In genomic region chr4:74015126-74015780, GRCh38 we compare ENCODE assay signal across 20 cellular contexts. TPM values are rescaled to one million over a fixed set of nuclear protein-coding genes. Genes with fewer than 3 reads are reported as not detected.
DNase-seq lines count a peak whose midpoint lies in the region; ATAC-seq, FAIRE-seq and TF ChIP-seq lines count a peak whose summit lies in the region.
"Had no signal": no experiment of that assay in that cellular context is flagged by ENCODE, and none has a peak within 500 bp of the region (broad histone marks: within the 10 kb centered on the region; RNA-seq: fewer than 3 reads in every experiment).

No MANE protein-coding gene starts in this region.

- no peaks in the 10 kb centered on the region for H3K9me3 ChIP-seq in DND-41 (ENCODE audit: insufficient read depth, low read length, severe bottlenecking)
- no peaks in the 10 kb centered on the region for H3K9me3 ChIP-seq in GM12878 (replicated peaks; ENCODE audit: control insufficient read depth, insufficient read depth, low read length)

- TF ChIP-seq RAD21 in GM12878 (IDR thresholded peaks at IDR 0.05; ENCODE audit: insufficient read depth, low read depth, low read length), result no peak

- H4K20me1 ChIP-seq in DND-41 (ENCODE audit: insufficient read depth, low read length), result no peaks in the 10 kb centered on the region
- no peaks in the 10 kb centered on the region for H4K20me1 ChIP-seq in GM12878 (ENCODE audit: control insufficient read depth, insufficient read depth)

- H3K4me1 ChIP-seq in DND-41 (ENCODE audit: insufficient read depth, low read length) (peaks cover 27% of the 10 kb centered on the region), GM12878 (ENCODE audit: control insufficient read depth, insufficient read depth, low read length) (no peaks in the 10 kb centered on the region)

- TF ChIP-seq CTCF in DND-41 (IDR thresholded peaks at IDR 0.05; ENCODE audit: borderline replicate concordance, extremely low read depth, low read length, poor library complexity, severe bottlenecking) (no peak), GM12878 (IDR thresholded peaks at IDR 0.05 in 2 of 3, conservative IDR thresholded peaks at IDR 0.05 in 1 of 3; ENCODE audit: control insufficient read depth in 2 of 3, extremely low read depth in 1 of 3, insufficient read depth in 1 of 3, low read depth in 3 of 3, low read length in 3 of 3) (no peak)

- no peak overlapping the region for H3K4me2 ChIP-seq in DND-41 (ENCODE audit: insufficient read depth, low read length)
- no peak overlapping the region for H3K4me2 ChIP-seq in GM12878 (ENCODE audit: control insufficient read depth, insufficient read depth)

- H3K27ac Mint-ChIP-seq in activated naive CD8-positive, alpha-beta T cell treated with anti-CD3 and anti-CD28 coated beads for 36 hours, result peak overlapping the region; percentile 1
- H3K27ac Mint-ChIP-seq in activated naive CD8-positive, alpha-beta T cell treated with anti-CD3 and anti-CD28 coated beads, Interleukin-2, amount 50 U/mL, for 24 hours, result no peak overlapping the region
- H3K27ac Mint-ChIP-seq: IgD-negative memory B cell had no signal

- no peaks in the 10 kb centered on the region for H3K27me3 Mint-ChIP-seq in activated naive CD8-positive, alpha-beta T cell treated with anti-CD3 and anti-CD28 coated beads for 36 hours
- peaks cover 2% of the 10 kb centered on the region for H3K27me3 Mint-ChIP-seq in activated naive CD8-positive, alpha-beta T cell treated with anti-CD3 and anti-CD28 coated beads, Interleukin-2, amount 50 U/mL, for 24 hours

- peaks cover 3% of the 10 kb centered on the region for H3K9me3 Mint-ChIP-seq in activated naive CD8-positive, alpha-beta T cell treated with anti-CD3 and anti-CD28 coated beads for 36 hours
- H3K9me3 Mint-ChIP-seq in activated naive CD8-positive, alpha-beta T cell treated with anti-CD3 and anti-CD28 coated beads, Interleukin-2, amount 50 U/mL, for 24 hours, result no peaks in the 10 kb centered on the region

- H3K4me3 ChIP-seq in DND-41 (ENCODE audit: low read depth in 1 of 2, low read length in 2 of 2) (no peak overlapping the region), GM12878 (no peak overlapping the region)

- H3K4me1 Mint-ChIP-seq in activated naive CD8-positive, alpha-beta T cell treated with anti-CD3 and anti-CD28 coated beads for 36 hours, result peaks cover 9% of the 10 kb centered on the region
- peaks cover 20% of the 10 kb centered on the region for H3K4me1 Mint-ChIP-seq in activated naive CD8-positive, alpha-beta T cell treated with anti-CD3 and anti-CD28 coated beads, Interleukin-2, amount 50 U/mL, for 24 hours
- H3K4me1 Mint-ChIP-seq: IgD-negative memory B cell had no signal

- RAD21 ChIA-PET in GM12878 (lab: Charles Lee; ENCODE audit: unreplicated experiment), result interaction anchor here (0.5 kb wide), 1 partner anchor 346 kb away, joined by 3 read pairs; no protein-coding TSS in a partner anchor

- no peak for FAIRE-seq in GM12878 (lab: Jason Lieb, UNC)
- FAIRE-seq: GM19239, H1 had no signal

- H3K9ac ChIP-seq in DND-41 (ENCODE audit: low read depth, low read length) (no peak overlapping the region; the same call in 1 of the 2 replicates), GM12878 (ENCODE audit: control insufficient read depth, insufficient read depth, low read length) (no peak overlapping the region)

- WGBS in GM12878 (ENCODE audit: insufficient coverage, insufficient replicate concordance, low lambda C conversion rate, missing lambda C conversion rate), result 32% methylated on average over 3 of the region's 3 CpGs

- intact Hi-C loops in GM12878 (cut with micrococcal nuclease; ENCODE audit: unreplicated experiment), result no loop called here

- H2AFZ ChIP-seq in DND-41 (ENCODE audit: low read depth, low read length) (peak overlapping the region; percentile 55), GM12878 (ENCODE audit: control insufficient read depth, low read depth, low read length) (no peak overlapping the region)

- in situ Hi-C loops in GM12878 (cut with MboI), result no loop called here
- in situ Hi-C loops in KBM-7 (cut with MboI; ENCODE audit: low pct_unique_long_range_greater_than_20kb, low sequenced_read_pairs), result no loop called here

- no peaks in the 10 kb centered on the region for H3K36me3 Mint-ChIP-seq in activated naive CD8-positive, alpha-beta T cell treated with anti-CD3 and anti-CD28 coated beads for 36 hours
- no peaks in the 10 kb centered on the region for H3K36me3 Mint-ChIP-seq in activated naive CD8-positive, alpha-beta T cell treated with anti-CD3 and anti-CD28 coated beads, Interleukin-2, amount 50 U/mL, for 24 hours (ENCODE audit: low read depth)
- H3K36me3 Mint-ChIP-seq: CD8-positive, alpha-beta memory T cell; IgD-negative memory B cell had no signal

- CTCF ChIA-PET in GM12878 (lab: Yijun Ruan, JAX), result interaction anchor here (1.0 kb wide), 1 partner anchor 41 kb away, joined by 3 read pairs; no protein-coding TSS in a partner anchor

- no peak for TF ChIP-seq EP300 in GM12878 (IDR thresholded peaks at IDR 0.05; ENCODE audit: borderline replicate concordance in 1 of 2, control insufficient read depth in 1 of 2, low read depth in 2 of 2, low read length in 2 of 2)

- H3K4me3 Mint-ChIP-seq in activated naive CD8-positive, alpha-beta T cell treated with anti-CD3 and anti-CD28 coated beads for 36 hours, result no peak overlapping the region
- H3K4me3 Mint-ChIP-seq in activated naive CD8-positive, alpha-beta T cell treated with anti-CD3 and anti-CD28 coated beads, Interleukin-2, amount 50 U/mL, for 24 hours, result no peak overlapping the region
- H3K4me3 Mint-ChIP-seq: CD8-positive, alpha-beta memory T cell; IgD-negative memory B cell had no signal

- H3K36me3 ChIP-seq in DND-41 (ENCODE audit: insufficient read depth, low read length) (no peaks in the 10 kb centered on the region), GM12878 (ENCODE audit: control insufficient read depth in 2 of 2, insufficient read depth in 2 of 2, low read length in 1 of 2) (no peaks in the 10 kb centered on the region)

- no peaks in the 10 kb centered on the region for H3K27me3 ChIP-seq in DND-41 (ENCODE audit: insufficient read depth, low read length, poor library complexity)
- H3K27me3 ChIP-seq in GM12878 (replicated peaks in 1 of 2; ENCODE audit: control insufficient read depth in 2 of 2, insufficient read depth in 2 of 2, low read length in 1 of 2), result no peaks in the 10 kb centered on the region

- H3K79me2 ChIP-seq in DND-41 (ENCODE audit: insufficient read depth, low read length) (no peaks in the 10 kb centered on the region), GM12878 (ENCODE audit: control insufficient read depth, insufficient read depth, low read length) (no peaks in the 10 kb centered on the region)

- POLR2A ChIA-PET in GM12878 (lab: Charles Lee), result no interaction called here

- SMC1A ChIA-PET in GM12878 (lab: Charles Lee; ENCODE audit: uncharacterized antibody, unreplicated experiment), result interaction anchor here (0.9 to 2.4 kb wide), 3 partner anchors 8 to 85 kb away, joined by 3 to 10 read pairs (median 3); no protein-coding TSS in a partner anchor

- no peak for ATAC-seq in activated naive CD8-positive, alpha-beta T cell treated with anti-CD3 and anti-CD28 coated beads, Interleukin-2, amount 50 U/mL, for 24 hours
- peak; percentile 54; the same call in 1 of the 3 replicates for ATAC-seq in DND-41 (ENCODE audit: insufficient read depth, low read depth)
- ATAC-seq in GM12878, result peak; percentile 53
- ATAC-seq: HCT116 had no signal

- TF ChIP-seq POLR2A in GM12878 (IDR thresholded peaks at IDR 0.05; ENCODE audit: low read depth, low read length), result no peak

- H3K27ac ChIP-seq in DND-41 (ENCODE audit: low read length) (peak overlapping the region; percentile 76), GM12878 (ENCODE audit: control insufficient read depth, insufficient read depth) (no peak overlapping the region)

- BruUV-seq in GM12878 (replicated peaks; lab: Mats Ljungman, UMichigan), result no TSS peak

- DNase-seq in activated naive CD8-positive, alpha-beta T cell treated with anti-CD3 and anti-CD28 coated beads for 36 hours, result no peak
- DNase-seq in activated naive CD8-positive, alpha-beta T cell treated with anti-CD3 and anti-CD28 coated beads, Interleukin-2, amount 50 U/mL, for 24 hours, result no peak
- no peak for DNase-seq in DND-41
- no peak for DNase-seq in GM12878 (ENCODE audit: low read depth, low spot score)
- no peak for DNase-seq in KBM-7
- no peak for DNase-seq in HPDE6-E6E7 (ENCODE audit: extremely low spot score)
- DNase-seq in islet precursor cell, result no peak
- DNase-seq: CD8-positive, alpha-beta memory T cell; GDM1; NCI-H187; NCI-H446; NCI-H526; SHP77 had no signal

RNA-seq across cellular contexts. Expression of gene CXCL5, which starts 16.8 kb away (rescaled TPM):
- not detected for total RNA-seq in activated naive CD8-positive, alpha-beta T cell treated with anti-CD3 and anti-CD28 coated beads for 36 hours
- total RNA-seq in GM12878 (2013; cell fraction: nucleolus; rRNA removed), result not detected in 2 replicates
- total RNA-seq in GM12878 (2014; rRNA removed) (not detected in 2 replicates), GM12878 (2014; rRNA removed; fragmentation: Illumina TruSeq; extraction: Trizol) (not detected in 2 replicates), GM12878 (2021) (not detected in 2 replicates)
- not detected for polyA plus RNA-seq in GM12878 (2011; ENCODE audit: low read depth)
- polyA plus RNA-seq in GM12878 (2011; rRNA removed) (not detected in 2 replicates), GM12878 (2014; fragmentation: Illumina TruSeq; extraction: Trizol) (not detected in 2 replicates), GM12878 (2014; fragmentation: Nextera tagmentation; extraction: Ambion mirVana) (not detected), GM12878 (2014; rRNA removed) (0.03 TPM in 1 of 2 replicates, not detected in the other), GM12878 (2016; fragmentation: Nextera tagmentation; extraction: Ambion mirVana) (not detected)
- not detected in 2 replicates for polyA plus RNA-seq in GM12878 (2011; cell fraction: cytosol; rRNA removed)
- polyA plus RNA-seq in GM12878 (2011; cell fraction: nucleus; rRNA removed), result not detected in 2 replicates
- polyA plus RNA-seq in GM12878 (2012), result not detected in 2 replicates
- polyA minus RNA-seq in GM12878 (2011; rRNA and poly(A)+ RNA removed), result not detected in 2 replicates
- not detected in 2 replicates for polyA minus RNA-seq in GM12878 (2011; cell fraction: cytosol; rRNA and poly(A)+ RNA removed)
- polyA minus RNA-seq in GM12878 (2011; cell fraction: nucleus; rRNA and poly(A)+ RNA removed), result not detected in 2 replicates
- total RNA-seq: CD8-positive, alpha-beta memory T cell; OCI-LY7 had no signal
- polyA plus RNA-seq: CD8-positive, alpha-beta memory T cell had no signal

RNA-seq across cellular contexts. Expression of gene CXCL3, which starts 23.2 kb away (rescaled TPM):
- total RNA-seq in activated naive CD8-positive, alpha-beta T cell treated with anti-CD3 and anti-CD28 coated beads for 36 hours, result not detected
- total RNA-seq in GM12878 (2013; cell fraction: nucleolus; rRNA removed), result not detected in 2 replicates
- not detected in 2 replicates for total RNA-seq in GM12878 (2014; rRNA removed)
- not detected in 2 replicates for total RNA-seq in GM12878 (2014; rRNA removed; fragmentation: Illumina TruSeq; extraction: Trizol)
- total RNA-seq in GM12878 (2021), result not detected in 2 replicates
- not detected for polyA plus RNA-seq in GM12878 (2011; ENCODE audit: low read depth)
- not detected in 2 replicates for polyA plus RNA-seq in GM12878 (2011; rRNA removed)
- not detected in 2 replicates for polyA plus RNA-seq in GM12878 (2011; cell fraction: cytosol; rRNA removed)
- not detected in 2 replicates for polyA plus RNA-seq in GM12878 (2011; cell fraction: nucleus; rRNA removed)
- not detected in 2 replicates for polyA plus RNA-seq in GM12878 (2012)
- polyA plus RNA-seq in GM12878 (2014; fragmentation: Illumina TruSeq; extraction: Trizol), result not detected in 2 replicates
- not detected for polyA plus RNA-seq in GM12878 (2014; fragmentation: Nextera tagmentation; extraction: Ambion mirVana)
- polyA plus RNA-seq in GM12878 (2014; rRNA removed), result not detected in 2 replicates
- polyA plus RNA-seq in GM12878 (2016; fragmentation: Nextera tagmentation; extraction: Ambion mirVana), result not detected
- not detected in 2 replicates for polyA minus RNA-seq in GM12878 (2011; rRNA and poly(A)+ RNA removed)
- polyA minus RNA-seq in GM12878 (2011; cell fraction: cytosol; rRNA and poly(A)+ RNA removed), result not detected in 2 replicates
- not detected in 2 replicates for polyA minus RNA-seq in GM12878 (2011; cell fraction: nucleus; rRNA and poly(A)+ RNA removed)
- total RNA-seq: CD8-positive, alpha-beta memory T cell; OCI-LY7 had no signal
- polyA plus RNA-seq: CD8-positive, alpha-beta memory T cell; IgD-negative memory B cell had no signal

RNA-seq across cellular contexts. Expression of gene PPBP, which starts 27.3 kb away (rescaled TPM):
- total RNA-seq in activated naive CD8-positive, alpha-beta T cell treated with anti-CD3 and anti-CD28 coated beads for 36 hours, result not detected
- total RNA-seq in GM12878 (2013; cell fraction: nucleolus; rRNA removed), result not detected in 2 replicates
- not detected in 2 replicates for total RNA-seq in GM12878 (2014; rRNA removed)
- not detected in 2 replicates for total RNA-seq in GM12878 (2014; rRNA removed; fragmentation: Illumina TruSeq; extraction: Trizol)
- total RNA-seq in GM12878 (2021), result not detected in 2 replicates
- polyA plus RNA-seq in GM12878 (2011; ENCODE audit: low read depth), result not detected
- not detected in 2 replicates for polyA plus RNA-seq in GM12878 (2011; rRNA removed)
- polyA plus RNA-seq in GM12878 (2011; cell fraction: cytosol; rRNA removed), result not detected in 2 replicates
- polyA plus RNA-seq in GM12878 (2011; cell fraction: nucleus; rRNA removed), result not detected in 2 replicates
- polyA plus RNA-seq in GM12878 (2012), result not detected in 2 replicates
- polyA plus RNA-seq in GM12878 (2014; fragmentation: Illumina TruSeq; extraction: Trizol), result not detected in 2 replicates
- not detected for polyA plus RNA-seq in GM12878 (2014; fragmentation: Nextera tagmentation; extraction: Ambion mirVana)
- polyA plus RNA-seq in GM12878 (2014; rRNA removed), result not detected in 2 replicates
- polyA plus RNA-seq in GM12878 (2016; fragmentation: Nextera tagmentation; extraction: Ambion mirVana), result not detected
- not detected in 2 replicates for polyA minus RNA-seq in GM12878 (2011; rRNA and poly(A)+ RNA removed)
- polyA minus RNA-seq in GM12878 (2011; cell fraction: cytosol; rRNA and poly(A)+ RNA removed), result not detected in 2 replicates
- not detected in 2 replicates for polyA minus RNA-seq in GM12878 (2011; cell fraction: nucleus; rRNA and poly(A)+ RNA removed)
- total RNA-seq: CD8-positive, alpha-beta memory T cell; MCF 10A; OCI-LY7 had no signal
- polyA plus RNA-seq: BJ; CD8-positive, alpha-beta memory T cell had no signal

RNA-seq across cellular contexts. Expression of gene PF4, which starts 33.4 kb away (rescaled TPM):
- total RNA-seq in activated naive CD8-positive, alpha-beta T cell treated with anti-CD3 and anti-CD28 coated beads for 36 hours, result not detected
- total RNA-seq in GM12878 (2013; cell fraction: nucleolus; rRNA removed), result not detected in 2 replicates
- total RNA-seq in GM12878 (2014; rRNA removed) (not detected in 2 replicates), GM12878 (2014; rRNA removed; fragmentation: Illumina TruSeq; extraction: Trizol) (not detected in 2 replicates), GM12878 (2021) (not detected in 2 replicates)
- not detected for polyA plus RNA-seq in GM12878 (2011; ENCODE audit: low read depth)
- polyA plus RNA-seq in GM12878 (2011; rRNA removed) (not detected in 2 replicates), GM12878 (2014; fragmentation: Illumina TruSeq; extraction: Trizol) (not detected in 2 replicates), GM12878 (2014; fragmentation: Nextera tagmentation; extraction: Ambion mirVana) (not detected), GM12878 (2014; rRNA removed) (not detected in 2 replicates), GM12878 (2016; fragmentation: Nextera tagmentation; extraction: Ambion mirVana) (not detected)
- not detected in 2 replicates for polyA plus RNA-seq in GM12878 (2011; cell fraction: cytosol; rRNA removed)
- polyA plus RNA-seq in GM12878 (2011; cell fraction: nucleus; rRNA removed), result not detected in 2 replicates
- polyA plus RNA-seq in GM12878 (2012), result not detected in 2 replicates
- not detected in 2 replicates for polyA minus RNA-seq in GM12878 (2011; rRNA and poly(A)+ RNA removed)
- not detected in 2 replicates for polyA minus RNA-seq in GM12878 (2011; cell fraction: cytosol; rRNA and poly(A)+ RNA removed)
- polyA minus RNA-seq in GM12878 (2011; cell fraction: nucleus; rRNA and poly(A)+ RNA removed), result not detected in 2 replicates
- total RNA-seq: CD8-positive, alpha-beta memory T cell; MCF 10A; OCI-LY7 had no signal
- polyA plus RNA-seq: BJ; CD8-positive, alpha-beta memory T cell had no signal
